ENCODE assay signal across 14 cellular contexts in genomic region chr7:141287936-141288335, GRCh38.
A peak's percentile ranks its signal among the peaks of the same experiment; 100 is the strongest.
DNase-seq lines count a peak whose midpoint lies in the region; ATAC-seq and TF ChIP-seq lines count a peak whose summit lies in the region.
"Had no signal": no experiment of that assay in that cellular context is flagged by ENCODE, and none has a peak within 500 bp of the region (broad histone marks: within the 10 kb centered on the region; RNA-seq: fewer than 3 reads in every experiment).

No MANE protein-coding gene starts in this region.

- no peak for TF ChIP-seq CTCF in heart left ventricle (IDR thresholded peaks at IDR 0.05)
- no peak for TF ChIP-seq CTCF in parathyroid adenoma (IDR thresholded peaks at IDR 0.05)
- TF ChIP-seq CTCF in foreskin fibroblast (IDR thresholded peaks at IDR 0.05; ENCODE audit: low read depth, low read length) = no peak

- H3K79me2 ChIP-seq in parathyroid adenoma = peaks cover 25% of the 10 kb centered on the region

- intact Hi-C loops in right cardiac atrium (cut with DNase I) (no loop called here), heart left ventricle (cut with DNase I) (loop anchor here in 1 of 10 donors (10.0 kb wide), 1 partner anchor 77 kb away; no protein-coding TSS in a partner anchor)

- DNase-seq in right cardiac atrium (no peak), heart left ventricle (no peak), SJCRH30 (peak; percentile 16 to 47), foreskin fibroblast (no peak), AG20443 (ENCODE audit: low spot score) (no peak), SK-N-DZ (ENCODE audit: low spot score) (no peak)
- DNase-seq: BE2C; CD4-positive, alpha-beta memory T cell; DND-41; GDM1; IMR-90 had no signal

- H3K4me3 ChIP-seq in right cardiac atrium (ENCODE audit: low read length) = no peak overlapping the region
- H3K4me3 ChIP-seq in heart left ventricle = no peak overlapping the region
- no peak overlapping the region for H3K4me3 ChIP-seq in SJCRH30
- no peak overlapping the region for H3K4me3 ChIP-seq in parathyroid adenoma (ENCODE audit: low read depth, low read length)
- H3K4me3 ChIP-seq in foreskin fibroblast (ENCODE audit: low read depth in 1 of 2, low read length in 2 of 2) = no peak overlapping the region
- H3K4me3 ChIP-seq: HAP-1 had no signal

- H2AFZ ChIP-seq in parathyroid adenoma = peak overlapping the region; percentile 64

- 30% methylated on average over 5 of the region's 5 CpGs for WGBS in right cardiac atrium
- WGBS in heart left ventricle, 4 donors = 34 to 64% (median 46%) methylated on average over 5 of the region's 5 CpGs

- no peak for TF ChIP-seq POLR2A in heart left ventricle (IDR thresholded peaks at IDR 0.05)

- peaks cover 9% of the 10 kb centered on the region for H3K4me1 ChIP-seq in right cardiac atrium (ENCODE audit: control insufficient read depth, insufficient read depth, low read length)
- peaks cover 0 to 37% (median 7%) of the 10 kb centered on the region in 12 donors for H3K4me1 ChIP-seq in heart left ventricle
- no peaks in the 10 kb centered on the region for H3K4me1 ChIP-seq in SJCRH30
- peaks cover 72% of the 10 kb centered on the region for H3K4me1 ChIP-seq in parathyroid adenoma
- H3K4me1 ChIP-seq: BE2C, HAP-1 had no signal

- H3K9me3 ChIP-seq in right cardiac atrium (ENCODE audit: control insufficient read depth, low read length) (no peaks in the 10 kb centered on the region), heart left ventricle (no peaks in the 10 kb centered on the region), SJCRH30 (replicated peaks) (no peaks in the 10 kb centered on the region), parathyroid adenoma (ENCODE audit: control insufficient read depth, low read length) (no peaks in the 10 kb centered on the region)
- H3K9me3 ChIP-seq: BE2C, HAP-1 had no signal

- H3K27ac ChIP-seq in right cardiac atrium (ENCODE audit: low read length) (peak overlapping the region; percentile 14), heart left ventricle (peak overlapping the region in 2 of 12 donors; percentile 7 to 36), SJCRH30 (no peak overlapping the region), parathyroid adenoma (peak overlapping the region; percentile 93)
- H3K27ac ChIP-seq: C4-2B had no signal

- peak overlapping the region; percentile 29 for H3K4me2 ChIP-seq in parathyroid adenoma (ENCODE audit: low read length)

- H3K9ac ChIP-seq in parathyroid adenoma = no peak overlapping the region

- H3K27me3 ChIP-seq in right cardiac atrium (ENCODE audit: control insufficient read depth, insufficient read depth) (no peaks in the 10 kb centered on the region), heart left ventricle (no peaks in the 10 kb centered on the region), SJCRH30 (no peaks in the 10 kb centered on the region), parathyroid adenoma (ENCODE audit: control insufficient read depth, insufficient read depth, low read length) (no peaks in the 10 kb centered on the region)
- H3K27me3 ChIP-seq: BE2C had no signal

- ATAC-seq in right cardiac atrium (no peak), heart left ventricle (no peak)

- H3K36me3 ChIP-seq in heart left ventricle (no peaks in the 10 kb centered on the region), SJCRH30 (no peaks in the 10 kb centered on the region), parathyroid adenoma (ENCODE audit: control insufficient read depth, insufficient read depth, low read length) (no peaks in the 10 kb centered on the region)
- H3K36me3 ChIP-seq: BE2C, HAP-1 had no signal

Comparison
In these comparisons a context has a peak if more than half of its experiments do, and no peak if none do; other contexts are left out.
1. DNase-seq: peak in SJCRH30 (2 of 2); none in right cardiac atrium (0 of 3), heart left ventricle (0 of 5), foreskin fibroblast (0 of 2), AG20443 (single experiment) and SK-N-DZ (single experiment).